Comparison of ENCODE assay signal across 7 cellular contexts in the genomic region with DNA sequence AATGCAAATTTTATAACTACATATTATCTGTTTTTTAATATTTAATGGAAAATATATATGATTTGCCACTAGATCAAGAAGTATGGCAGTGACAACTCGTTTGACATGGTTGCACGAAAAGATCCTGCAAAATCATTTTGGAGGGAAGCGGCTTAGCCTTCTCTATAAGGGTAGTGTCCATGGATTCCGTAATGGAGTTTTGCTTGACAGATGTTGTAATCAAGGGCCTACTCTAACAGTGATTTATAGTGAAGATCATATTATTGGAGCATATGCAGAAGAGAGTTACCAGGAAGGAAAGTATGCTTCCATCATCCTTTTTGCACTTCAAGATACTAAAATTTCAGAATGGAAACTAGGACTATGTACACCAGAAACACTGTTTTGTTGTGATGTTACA. TPM values are rescaled to one million over a fixed set of nuclear protein-coding genes. Genes with fewer than 3 reads are reported as not detected.
DNase-seq lines count a peak whose midpoint lies in the region; ATAC-seq, FAIRE-seq and TF ChIP-seq lines count a peak whose summit lies in the region.

No MANE protein-coding gene starts in this region.

- no peaks in the 10 kb centered on the region for H3K4me1 ChIP-seq in RWPE2 (ENCODE audit: insufficient read depth, poor library complexity, severe bottlenecking)
- peaks cover 2 to 3% of the 10 kb centered on the region in 2 donors for H3K4me1 ChIP-seq in aorta (ENCODE audit: control insufficient read depth in 1 of 2, insufficient read depth in 2 of 2, low read length in 2 of 2)

- peak overlapping the region; percentile 84 for H3K27ac Mint-ChIP-seq in stimulated activated effector memory CD8-positive, alpha-beta T cell treated with anti-CD3 and anti-CD28 coated beads, Interleukin-12 subunit alpha, Interleukin-12 subunit beta, amount 100 ng/mL, for 72 hours

- ATAC-seq in RWPE2 (ENCODE audit: low read depth) (no peak), GM19035 (IDR thresholded peaks at IDR 0.05; ENCODE audit: unreplicated experiment) (no peak), aorta (ENCODE audit: low FRiP score) (no peak)
- no peak for ATAC-seq in stimulated activated effector memory CD8-positive, alpha-beta T cell treated with anti-CD3 and anti-CD28 coated beads, Interleukin-12 subunit alpha, Interleukin-12 subunit beta, amount 100 ng/mL, for 72 hours

- H3K9me3 ChIP-seq in RWPE2 (ENCODE audit: severe bottlenecking) (no peaks in the 10 kb centered on the region), aorta (ENCODE audit: control insufficient read depth, low read length) (no peaks in the 10 kb centered on the region)

- DNase-seq in GM18507 (ENCODE audit: extremely low spot score, insufficient read length, low read depth) (no peak), RWPE2 (ENCODE audit: low spot score) (no peak), fibroblast of the aortic adventitia (ENCODE audit: low read depth) (peak; percentile 23), NCI-H1092 treated with DMSO at 0.1 percent for 48 hours (lab: John Stamatoyannopoulos, UW) (no peak), aorta (no peak)
- DNase-seq in stimulated activated effector memory CD8-positive, alpha-beta T cell treated with anti-CD3 and anti-CD28 coated beads, Interleukin-12 subunit alpha, Interleukin-12 subunit beta, amount 100 ng/mL, for 72 hours (ENCODE audit: low spot score in 2 of 2) = no peak

- peak; percentile 12 for FAIRE-seq in GM18507 (lab: Jason Lieb, UNC)

- TF ChIP-seq CTCF in RWPE2 (IDR thresholded peaks at IDR 0.05; ENCODE audit: poor library complexity, severe bottlenecking) (no peak), fibroblast of the aortic adventitia (IDR thresholded peaks at IDR 0.05; ENCODE audit: insufficient read depth, low read length) (no peak)

- H3K36me3 ChIP-seq in RWPE2 (ENCODE audit: low read depth) (peaks cover 4% of the 10 kb centered on the region; the same call in 1 of the 2 replicates), aorta (ENCODE audit: control insufficient read depth in 1 of 2, insufficient read depth in 2 of 2, low read length in 1 of 2) (peaks cover 0 to 2% of the 10 kb centered on the region in 2 donors)

- WGBS in aorta, 2 donors = 81 to 89% methylated on average over 4 of the region's 4 CpGs

- H3K4me3 ChIP-seq in RWPE2 (ENCODE audit: severe bottlenecking) (peak overlapping the region; percentile 16), fibroblast of the aortic adventitia (ENCODE audit: low read depth, low read length) (peak overlapping the region; percentile 46), aorta (ENCODE audit: low read length in 2 of 2) (no peak overlapping the region)

- peaks cover 24% of the 10 kb centered on the region for H3K4me1 Mint-ChIP-seq in stimulated activated effector memory CD8-positive, alpha-beta T cell treated with anti-CD3 and anti-CD28 coated beads, Interleukin-12 subunit alpha, Interleukin-12 subunit beta, amount 100 ng/mL, for 72 hours

- peaks cover 4% of the 10 kb centered on the region for H3K36me3 Mint-ChIP-seq in stimulated activated effector memory CD8-positive, alpha-beta T cell treated with anti-CD3 and anti-CD28 coated beads, Interleukin-12 subunit alpha, Interleukin-12 subunit beta, amount 100 ng/mL, for 72 hours

- H3K27ac ChIP-seq in RWPE2 (ENCODE audit: poor library complexity, severe bottlenecking) = no peak overlapping the region
- no peak overlapping the region for H3K27ac ChIP-seq in aorta (ENCODE audit: low read depth in 1 of 2, low read length in 2 of 2)

- intact Hi-C loops in aorta (cut with DNase I) = no loop called here

- no peaks in the 10 kb centered on the region for H3K27me3 ChIP-seq in RWPE2 (ENCODE audit: insufficient read depth, poor library complexity, severe bottlenecking)
- H3K27me3 ChIP-seq in aorta (ENCODE audit: control insufficient read depth in 1 of 2, insufficient read depth in 2 of 2, low read length in 1 of 2) = no peaks in the 10 kb centered on the region

- H3K9me3 Mint-ChIP-seq in stimulated activated effector memory CD8-positive, alpha-beta T cell treated with anti-CD3 and anti-CD28 coated beads, Interleukin-12 subunit alpha, Interleukin-12 subunit beta, amount 100 ng/mL, for 72 hours = peaks cover 15% of the 10 kb centered on the region

- peak overlapping the region; percentile 72 for H3K4me3 Mint-ChIP-seq in stimulated activated effector memory CD8-positive, alpha-beta T cell treated with anti-CD3 and anti-CD28 coated beads, Interleukin-12 subunit alpha, Interleukin-12 subunit beta, amount 100 ng/mL, for 72 hours

RNA-seq across cellular contexts. Expression of gene IFI44, which starts 0.5 kb away (rescaled TPM):
- 14.2 and 66.6 TPM in 2 replicates for total RNA-seq in fibroblast of the aortic adventitia (ENCODE audit: low replicate concordance)
- total RNA-seq in aorta = 10 to 100 TPM; 37.5 to 52.7 TPM
- polyA plus RNA-seq in aorta = 10 to 100 TPM; 12.4 to 15.8 TPM

RNA-seq across cellular contexts. Expression of gene IFI44L, which starts 29.9 kb away (rescaled TPM):
- 17.7 and 48.7 TPM in 2 replicates for total RNA-seq in fibroblast of the aortic adventitia (ENCODE audit: low replicate concordance)
- 10 to 100 TPM; 22.6 to 42.2 TPM for total RNA-seq in aorta
- 1 to 10 TPM; 2.9 to 4.8 TPM for polyA plus RNA-seq in aorta

Comparison
In these comparisons a context has a peak if more than half of its experiments do, and no peak if none do; other contexts are left out.
1. H3K4me3 ChIP-seq: peak in RWPE2 (single experiment) and fibroblast of the aortic adventitia (single experiment); none in aorta (0 of 2).